1 cellular context compared by ENCODE assay signal in genomic region chr2:26130763-26131162, GRCh38.
TF ChIP-seq lines count a peak whose summit lies in the region.

No MANE protein-coding gene starts in this region.

TF ChIP-seq in GM12878, 131 proteins besides CTCF, POLR2A, EP300 and RAD21:
- TF ChIP-seq MEF2A (IDR thresholded peaks at IDR 0.05; ENCODE audit: insufficient read depth, low read depth, low read length) (no peak), RELB (IDR thresholded peaks at IDR 0.05; ENCODE audit: low read depth) (no peak), RUNX3 (IDR thresholded peaks at IDR 0.05; ENCODE audit: low read length) (peak; percentile 69)
